In the genomic region with DNA sequence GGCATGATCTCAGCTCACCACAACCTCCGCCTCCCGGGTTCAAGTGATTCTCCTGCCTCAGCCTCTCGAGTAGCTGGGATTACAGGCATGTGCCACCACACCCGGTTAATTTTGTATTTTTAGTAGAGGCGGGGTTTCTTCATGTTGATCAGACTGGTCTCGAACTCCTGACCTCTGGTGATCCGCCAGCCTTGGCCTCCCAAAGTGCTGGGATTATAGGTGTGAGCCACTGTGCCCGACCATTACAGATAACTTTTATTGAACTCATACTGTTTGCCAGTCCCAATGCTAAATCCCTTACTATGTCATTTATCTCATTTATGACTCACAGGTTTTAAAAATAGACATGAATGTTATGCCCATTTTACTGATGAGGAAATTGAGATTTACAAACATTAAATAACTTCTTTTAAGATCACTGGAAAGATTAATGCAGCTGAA, we compare ENCODE assay signal across 8 cellular contexts.
A peak's percentile ranks its signal among the peaks of the same experiment; 100 is the strongest.
DNase-seq lines count a peak whose midpoint lies in the region; ATAC-seq, FAIRE-seq and TF ChIP-seq lines count a peak whose summit lies in the region.
"Not testable (repeated sequence)": the region's sequence is repeated elsewhere in the genome, so short reads cannot be mapped to it uniquely, and the experiment has no call there.

No MANE protein-coding gene starts in this region.

- not testable (repeated sequence) for H3K27me3 ChIP-seq in body of pancreas; foreskin keratinocyte; right lobe of liver; prostate gland (replicated peaks; ENCODE audit: insufficient read depth)

- H3K4me1 ChIP-seq in body of pancreas (peaks cover 26% of the 10 kb centered on the region), foreskin keratinocyte (peaks cover 32% of the 10 kb centered on the region), right lobe of liver (peaks cover 0 to 21% (median 7%) of the 10 kb centered on the region in 4 donors)
- H3K4me1 ChIP-seq in prostate gland (replicated peaks): not testable (repeated sequence)

- peaks cover 36% of the 10 kb centered on the region for H3K4me1 Mint-ChIP-seq in type B pancreatic cell (ENCODE audit: unreplicated experiment)

- TF ChIP-seq POLR2A in body of pancreas (IDR thresholded peaks at IDR 0.05); right lobe of liver (IDR thresholded peaks at IDR 0.05); prostate gland (IDR thresholded peaks at IDR 0.05): not testable (repeated sequence)

- not testable (repeated sequence) for H3K9me3 Mint-ChIP-seq in type B pancreatic cell

- ATAC-seq in body of pancreas, foreskin keratinocyte, right lobe of liver: not testable (repeated sequence)

- not testable (repeated sequence) for H3K36me3 Mint-ChIP-seq in type B pancreatic cell

- TF ChIP-seq CTCF in LNCaP clone FGC (IDR thresholded peaks at IDR 0.05; ENCODE audit: control insufficient read depth, extremely low read depth, insufficient read depth); body of pancreas (IDR thresholded peaks at IDR 0.05); foreskin keratinocyte (conservative IDR thresholded peaks at IDR 0.05); right lobe of liver (IDR thresholded peaks at IDR 0.05); prostate gland (IDR thresholded peaks at IDR 0.05); type B pancreatic cell (conservative IDR thresholded peaks at IDR 0.05): not testable (repeated sequence)

- peak overlapping the region; percentile 75 for H3K27ac Mint-ChIP-seq in type B pancreatic cell

- not testable (repeated sequence) for H3K4me3 Mint-ChIP-seq in type B pancreatic cell

- intact Hi-C loops in body of pancreas (cut with DNase I); prostate gland (cut with DNase I): not testable (repeated sequence)
- intact Hi-C loops in right lobe of liver (cut with DNase I): loop anchor here in 1 of 2 donors (10.0 kb wide), 1 partner anchor 73 kb away; no protein-coding TSS in a partner anchor

- DNase-seq in DMS53 (lab: John Stamatoyannopoulos, UW) (peak; percentile 12), LNCaP clone FGC (ENCODE audit: low read depth) (peak; percentile 93), right lobe of liver (peak in 1 of 3 donors; percentile 22)
- not testable (repeated sequence) for DNase-seq in RCC 7860 (ENCODE audit: low spot score); body of pancreas; foreskin keratinocyte; prostate gland (ENCODE audit: low spot score); type B pancreatic cell (ENCODE audit: extremely low spot score, unreplicated experiment)

- peak; percentile 22 for FAIRE-seq in RCC 7860 (lab: Jason Lieb, UNC)

- H3K36me3 ChIP-seq in body of pancreas (replicated peaks in 1 of 2; ENCODE audit: insufficient read depth in 1 of 2, low read depth in 2 of 2); right lobe of liver; prostate gland: not testable (repeated sequence)

- H3K4me3 ChIP-seq in LNCaP clone FGC (ENCODE audit: low read depth, low read length); body of pancreas; right lobe of liver; prostate gland: not testable (repeated sequence)

- H3K27ac ChIP-seq in body of pancreas: peak overlapping the region in 3 of 4 donors; percentile 55 to 84 (median 64)
- H3K27ac ChIP-seq in foreskin keratinocyte: peak overlapping the region; percentile 35
- H3K27ac ChIP-seq in right lobe of liver: peak overlapping the region in 2 of 3 donors; percentile 83 to 85
- H3K27ac ChIP-seq in prostate gland: peak overlapping the region; percentile 74 to 85

- H3K27me3 Mint-ChIP-seq in type B pancreatic cell: not testable (repeated sequence)

- 45 to 51% methylated on average over 8 of the region's 8 CpGs for WGBS in body of pancreas, 2 donors
- 48% methylated on average over 3 of the region's 8 CpGs for WGBS in right lobe of liver (ENCODE audit: insufficient coverage, low coverage, low lambda C conversion rate, missing lambda C conversion rate)
- 72% methylated on average over 8 of the region's 8 CpGs for whole genome bisulfite sequencing in prostate gland

- not testable (repeated sequence) for H3K9me3 ChIP-seq in body of pancreas, right lobe of liver, prostate gland
